Comparison of ENCODE assay signal across 20 cellular contexts in the genomic region with DNA sequence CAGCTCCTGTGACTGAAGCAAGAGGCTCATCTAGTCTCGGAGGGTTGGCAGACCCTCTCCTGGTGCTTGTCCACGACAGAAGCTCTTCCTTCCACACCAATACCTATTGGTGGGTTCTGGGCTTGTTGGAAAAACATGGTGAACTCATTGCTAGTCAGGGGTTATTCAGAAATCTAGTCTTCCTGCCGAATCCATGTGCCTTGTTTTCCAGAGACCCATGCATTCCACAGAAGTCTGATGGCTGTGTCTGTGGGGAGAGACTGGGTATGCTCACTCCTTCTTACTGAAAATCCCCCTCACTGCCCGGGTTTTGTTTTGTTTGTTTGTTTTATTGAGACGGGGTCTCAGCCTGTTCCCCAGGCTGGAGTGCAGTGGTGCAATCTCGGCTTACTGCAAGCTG.
DNase-seq lines count a peak whose midpoint lies in the region; ATAC-seq, FAIRE-seq and TF ChIP-seq lines count a peak whose summit lies in the region.
"Had no signal": no experiment of that assay in that cellular context is flagged by ENCODE, and none has a peak within 500 bp of the region (broad histone marks: within the 10 kb centered on the region; RNA-seq: fewer than 3 reads in every experiment).

No MANE protein-coding gene starts in this region.

- in situ Hi-C loops in HepG2 (cut with HindIII; ENCODE audit: extremely low pct_ligation_motif_present, low pct_unique_long_range_greater_than_20kb) = no loop called here

- TF ChIP-seq RAD21 in HepG2 (CRISPR knock-in tag; IDR thresholded peaks at IDR 0.05) = no peak

- H3K4me1 ChIP-seq in HepG2 (ENCODE audit: insufficient read depth, low read length) = peaks cover 8% of the 10 kb centered on the region; the same call in 1 of the 2 replicates
- no peaks in the 10 kb centered on the region for H3K4me1 ChIP-seq in right lobe of liver
- H3K4me1 ChIP-seq in stomach = no peaks in the 10 kb centered on the region
- no peaks in the 10 kb centered on the region for H3K4me1 ChIP-seq in small intestine (ENCODE audit: control insufficient read depth in 2 of 2, insufficient read depth in 1 of 2, low read depth in 1 of 2, low read length in 1 of 2)
- H3K4me1 ChIP-seq: A549 had no signal

- no peaks in the 10 kb centered on the region for H4K20me1 ChIP-seq in HepG2 (ENCODE audit: insufficient read depth, low read length)

- H3K4me3 Mint-ChIP-seq in T-helper 17 cell = peak overlapping the region; percentile 5
- H3K4me3 Mint-ChIP-seq: B cell, CD14-positive monocyte had no signal

- H3K9me3 ChIP-seq in HepG2 (ENCODE audit: low read length) (peaks cover 13% of the 10 kb centered on the region), right lobe of liver (peaks cover 0 to 3% (median 0%) of the 10 kb centered on the region in 4 donors), T-helper 17 cell (ENCODE audit: control insufficient read depth, low read length, poor library complexity, severe bottlenecking) (no peaks in the 10 kb centered on the region), stomach (peaks cover 0 to 30% (median 25%) of the 10 kb centered on the region in 4 donors), small intestine (ENCODE audit: control insufficient read depth, low read depth) (no peaks in the 10 kb centered on the region)

- no peak overlapping the region for H3K4me2 ChIP-seq in HepG2 (ENCODE audit: low read depth, low read length)
- H3K4me2 ChIP-seq: A549 had no signal

- no TSS peak for BruUV-seq in HepG2 (replicated peaks; lab: Mats Ljungman, UMichigan)

- H3K36me3 Mint-ChIP-seq in T-helper 17 cell (ENCODE audit: low read depth) = no peaks in the 10 kb centered on the region

- no peak overlapping the region for H2AFZ ChIP-seq in HepG2 (ENCODE audit: low read length)

- peaks cover 8 to 33% of the 10 kb centered on the region in 2 experiments; a peak in 4 of 5 replicates for H3K27me3 ChIP-seq in HepG2 (ENCODE audit: control insufficient read depth in 1 of 2, insufficient read depth in 2 of 2, low read length in 2 of 2)
- no peaks in the 10 kb centered on the region for H3K27me3 ChIP-seq in right lobe of liver
- H3K27me3 ChIP-seq in stomach = no peaks in the 10 kb centered on the region
- no peaks in the 10 kb centered on the region for H3K27me3 ChIP-seq in small intestine (ENCODE audit: control insufficient read depth in 2 of 2, insufficient read depth in 2 of 2, low read length in 2 of 2)
- H3K27me3 ChIP-seq: Peyer's patch had no signal

- no peak overlapping the region for H3K9ac ChIP-seq in HepG2 (ENCODE audit: insufficient read depth, low read depth, low read length)

- H3K4me3 ChIP-seq in HepG2 (replicated peaks in 1 of 3; ENCODE audit: insufficient read depth in 1 of 3, low read depth in 2 of 3, low read length in 3 of 3) = no peak overlapping the region
- H3K4me3 ChIP-seq in right lobe of liver = no peak overlapping the region
- no peak overlapping the region for H3K4me3 ChIP-seq in stomach
- H3K4me3 ChIP-seq in small intestine (ENCODE audit: low read depth in 1 of 2, low read length in 2 of 2) = no peak overlapping the region
- H3K4me3 ChIP-seq: A549, Peyer's patch had no signal

- peak overlapping the region; percentile 35 for H3K27ac Mint-ChIP-seq in T-helper 17 cell
- H3K27ac Mint-ChIP-seq: B cell, CD14-positive monocyte had no signal

- no peak for TF ChIP-seq POLR2A in HepG2 (IDR thresholded peaks at IDR 0.05; ENCODE audit: insufficient read depth in 1 of 2, low read depth in 2 of 2, low read length in 2 of 2)
- TF ChIP-seq POLR2A in right lobe of liver (IDR thresholded peaks at IDR 0.05) = no peak
- no peak for TF ChIP-seq POLR2A in stomach (IDR thresholded peaks at IDR 0.05)

- CTCF ChIA-PET in HepG2 (lab: Yijun Ruan, JAX; ENCODE audit: low intra/inter-chr PET ratio, low total read pairs) = no interaction called here

- H3K79me2 ChIP-seq in HepG2 (ENCODE audit: insufficient read depth, low read length) = no peaks in the 10 kb centered on the region

- no peaks in the 10 kb centered on the region for H3K27me3 Mint-ChIP-seq in T-helper 17 cell
- H3K27me3 Mint-ChIP-seq: B cell had no signal

- WGBS in HepG2 (ENCODE audit: low lambda C conversion rate) = 30% methylated on average over 6 of the region's 6 CpGs
- 14% methylated on average over 1 of the region's 6 CpGs for WGBS in right lobe of liver (ENCODE audit: insufficient coverage, low coverage, low lambda C conversion rate, missing lambda C conversion rate)
- 64 to 71% (median 66%) methylated on average over 6 of the region's 6 CpGs for WGBS in stomach, 5 donors
- 66 to 70% (median 67%) methylated on average over 6 of the region's 6 CpGs for whole genome bisulfite sequencing in small intestine, 3 donors

- no peak for ATAC-seq in HepG2
- no peak for ATAC-seq in right lobe of liver
- ATAC-seq in T-helper 17 cell = no peak
- no peak for ATAC-seq in left colon

- intact Hi-C loops in HepG2 (cut with micrococcal nuclease; ENCODE audit: unreplicated experiment) = no loop called here
- intact Hi-C loops in right lobe of liver (cut with DNase I) = no loop called here
- intact Hi-C loops in left colon (cut with DNase I, micrococcal nuclease) = no loop called here
- intact Hi-C loops in stomach (cut with DNase I; ENCODE audit: low total_unique reads) = no loop called here

- TF ChIP-seq EP300 in HepG2 (IDR thresholded peaks at IDR 0.05; ENCODE audit: low read depth in 2 of 2, low read length in 2 of 2) (no peak), HepG2 (CRISPR knock-in tag; IDR thresholded peaks at IDR 0.05; ENCODE audit: borderline replicate concordance) (no peak), stomach (IDR thresholded peaks at IDR 0.05) (no peak)

- H3K36me3 ChIP-seq in HepG2 (replicated peaks in 1 of 2; ENCODE audit: control insufficient read depth in 1 of 2, insufficient read depth in 2 of 2, low read length in 2 of 2) = no peaks in the 10 kb centered on the region
- no peaks in the 10 kb centered on the region for H3K36me3 ChIP-seq in right lobe of liver
- no peaks in the 10 kb centered on the region for H3K36me3 ChIP-seq in stomach
- H3K36me3 ChIP-seq in small intestine (ENCODE audit: control insufficient read depth in 2 of 2, insufficient read depth in 2 of 2, low read length in 2 of 2) = no peaks in the 10 kb centered on the region
- H3K36me3 ChIP-seq: Peyer's patch had no signal

- POLR2A ChIA-PET in HepG2 (lab: Yijun Ruan, JAX) = no interaction called here

- TF ChIP-seq CTCF in HepG2 (CRISPR knock-in tag; IDR thresholded peaks at IDR 0.05) (no peak), right lobe of liver (IDR thresholded peaks at IDR 0.05) (no peak), stomach (IDR thresholded peaks at IDR 0.05) (no peak)

- DNase-seq in HepG2 (ENCODE audit: low spot score) = no peak
- DNase-seq in right lobe of liver = no peak
- DNase-seq in T-helper 17 cell = no peak
- peak; percentile 47 for DNase-seq in mesenteric fat pad (ENCODE audit: low spot score)
- DNase-seq in left colon = no peak
- no peak for DNase-seq in stomach
- no peak for DNase-seq in small intestine
- DNase-seq: COR-L47, DMS79 treated with DMSO at 0.1 percent for 48 hours, NCI-H1105 treated with DMSO at 0.1 percent for 48 hours, NCI-H2029 treated with DMSO at 0.1 percent for 48 hours, NCI-H2171, NCI-H345, NCI-H524, NCI-H774 had no signal

- no peak overlapping the region for H3K27ac ChIP-seq in HepG2 (ENCODE audit: extremely low read length, insufficient read depth, low read length)
- no peak overlapping the region for H3K27ac ChIP-seq in right lobe of liver
- no peak overlapping the region for H3K27ac ChIP-seq in stomach
- H3K27ac ChIP-seq in small intestine (ENCODE audit: low read depth in 1 of 2, low read length in 1 of 2) = no peak overlapping the region
- H3K27ac ChIP-seq: A549, Peyer's patch had no signal

- FAIRE-seq in HepG2 (lab: Jason Lieb, UNC) (peak; percentile 8), small intestine (lab: Jason Lieb, UNC) (no peak)
- FAIRE-seq: A549, H1 had no signal

- peaks cover 28% of the 10 kb centered on the region for H3K4me1 Mint-ChIP-seq in T-helper 17 cell

TF ChIP-seq in HepG2, 621 proteins besides CTCF, POLR2A, EP300 and RAD21:
- TF ChIP-seq, protein P1, sequence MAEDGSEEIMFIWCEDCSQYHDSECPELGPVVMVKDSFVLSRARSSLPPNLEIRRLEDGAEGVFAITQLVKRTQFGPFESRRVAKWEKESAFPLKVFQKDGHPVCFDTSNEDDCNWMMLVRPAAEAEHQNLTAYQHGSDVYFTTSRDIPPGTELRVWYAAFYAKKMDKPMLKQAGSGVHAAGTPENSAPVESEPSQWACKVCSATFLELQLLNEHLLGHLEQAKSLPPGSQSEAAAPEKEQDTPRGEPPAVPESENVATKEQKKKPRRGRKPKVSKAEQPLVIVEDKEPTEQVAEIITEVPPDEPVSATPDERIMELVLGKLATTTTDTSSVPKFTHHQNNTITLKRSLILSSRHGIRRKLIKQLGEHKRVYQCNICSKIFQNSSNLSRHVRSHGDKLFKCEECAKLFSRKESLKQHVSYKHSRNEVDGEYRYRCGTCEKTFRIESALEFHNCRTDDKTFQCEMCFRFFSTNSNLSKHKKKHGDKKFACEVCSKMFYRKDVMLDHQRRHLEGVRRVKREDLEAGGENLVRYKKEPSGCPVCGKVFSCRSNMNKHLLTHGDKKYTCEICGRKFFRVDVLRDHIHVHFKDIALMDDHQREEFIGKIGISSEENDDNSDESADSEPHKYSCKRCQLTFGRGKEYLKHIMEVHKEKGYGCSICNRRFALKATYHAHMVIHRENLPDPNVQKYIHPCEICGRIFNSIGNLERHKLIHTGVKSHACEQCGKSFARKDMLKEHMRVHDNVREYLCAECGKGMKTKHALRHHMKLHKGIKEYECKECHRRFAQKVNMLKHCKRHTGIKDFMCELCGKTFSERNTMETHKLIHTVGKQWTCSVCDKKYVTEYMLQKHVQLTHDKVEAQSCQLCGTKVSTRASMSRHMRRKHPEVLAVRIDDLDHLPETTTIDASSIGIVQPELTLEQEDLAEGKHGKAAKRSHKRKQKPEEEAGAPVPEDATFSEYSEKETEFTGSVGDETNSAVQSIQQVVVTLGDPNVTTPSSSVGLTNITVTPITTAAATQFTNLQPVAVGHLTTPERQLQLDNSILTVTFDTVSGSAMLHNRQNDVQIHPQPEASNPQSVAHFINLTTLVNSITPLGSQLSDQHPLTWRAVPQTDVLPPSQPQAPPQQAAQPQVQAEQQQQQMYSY (CRISPR knock-in tag; IDR thresholded peaks at IDR 0.05) = peak; percentile 80
- TF ChIP-seq TBP (CRISPR knock-in tag; IDR thresholded peaks at IDR 0.05) = no peak
